ENCODE assay signal across 16 cellular contexts in the genomic region with DNA sequence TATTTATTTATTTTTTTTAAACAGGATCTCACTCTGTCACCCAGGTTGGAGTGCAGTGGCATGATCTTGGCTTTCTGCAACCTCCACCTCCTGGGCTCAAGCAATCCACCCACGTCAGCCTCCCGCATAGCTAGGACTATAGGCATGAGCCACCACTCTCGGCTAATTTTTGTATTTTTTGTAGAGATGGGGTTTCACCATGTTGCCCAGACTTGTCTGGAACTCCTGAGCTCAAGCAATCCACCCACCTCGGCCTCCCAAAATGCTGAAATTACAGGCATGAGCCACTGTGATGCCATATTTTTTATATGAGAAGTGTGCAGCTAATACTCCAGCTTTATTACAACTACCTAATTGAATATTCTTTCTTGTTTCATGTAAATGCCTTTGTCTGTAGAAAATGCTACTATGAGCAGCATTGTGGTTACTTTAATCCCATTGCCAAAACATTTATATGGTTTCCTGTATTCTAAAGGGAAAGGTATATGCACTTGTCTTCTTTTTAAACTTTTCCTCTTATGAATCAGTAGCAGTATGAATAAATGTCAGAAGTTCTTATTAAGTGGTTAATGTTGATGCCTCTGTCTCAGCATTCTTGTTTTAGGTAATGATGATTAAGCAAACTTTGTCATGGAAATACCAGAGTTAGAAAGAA. TPM values are rescaled to one million over a fixed set of nuclear protein-coding genes. Genes with fewer than 3 reads are reported as not detected.
A peak's percentile ranks its signal among the peaks of the same experiment; 100 is the strongest.
DNase-seq lines count a peak whose midpoint lies in the region; TF ChIP-seq lines count a peak whose summit lies in the region.
"Had no signal": no experiment of that assay in that cellular context is flagged by ENCODE, and none has a peak within 500 bp of the region (broad histone marks: within the 10 kb centered on the region; RNA-seq: fewer than 3 reads in every experiment).

No MANE protein-coding gene starts in this region.

- TF ChIP-seq CTCF in mammary epithelial cell (conservative IDR thresholded peaks at IDR 0.05 in 1 of 2, IDR thresholded peaks at IDR 0.05 in 1 of 2; ENCODE audit: extremely low read depth in 1 of 2, insufficient read depth in 1 of 2, low read depth in 1 of 2, low read length in 2 of 2) (no peak), breast epithelium (IDR thresholded peaks at IDR 0.05) (no peak)

- no peak overlapping the region for H3K4me3 ChIP-seq in mammary epithelial cell (replicated peaks in 1 of 3; ENCODE audit: insufficient read depth in 1 of 3, low read depth in 2 of 3, low read length in 3 of 3)
- no peak overlapping the region for H3K4me3 ChIP-seq in breast epithelium
- H3K4me3 ChIP-seq: A549; BLaER1 treated with 17β-estradiol and CSF1 and Interleukin-3, amounts not matched to agents 10 nM and 100 nM; GM12878; HAP-1 had no signal

- peak overlapping the region; percentile 67 for H3K27ac Mint-ChIP-seq in activated naive CD8-positive, alpha-beta T cell treated with anti-CD3 and anti-CD28 coated beads for 36 hours
- H3K27ac Mint-ChIP-seq in stimulated activated naive CD8-positive, alpha-beta T cell treated with anti-CD3 and anti-CD28 coated beads, Interleukin-15, Interleukin-2, amounts not matched to agents 100 ng/mL and 50 ng/mL, for 24 hours = peak overlapping the region; percentile 45

- H3K9me3 Mint-ChIP-seq in activated naive CD8-positive, alpha-beta T cell treated with anti-CD3 and anti-CD28 coated beads for 36 hours = no peaks in the 10 kb centered on the region
- no peaks in the 10 kb centered on the region for H3K9me3 Mint-ChIP-seq in stimulated activated naive CD8-positive, alpha-beta T cell treated with anti-CD3 and anti-CD28 coated beads, Interleukin-15, Interleukin-2, amounts not matched to agents 100 ng/mL and 50 ng/mL, for 24 hours

- BruUV-seq in mammary epithelial cell (replicated peaks; lab: Mats Ljungman, UMichigan) = no TSS peak

- no peaks in the 10 kb centered on the region for H3K36me3 Mint-ChIP-seq in activated naive CD8-positive, alpha-beta T cell treated with anti-CD3 and anti-CD28 coated beads for 36 hours
- H3K36me3 Mint-ChIP-seq in stimulated activated naive CD8-positive, alpha-beta T cell treated with anti-CD3 and anti-CD28 coated beads, Interleukin-15, Interleukin-2, amounts not matched to agents 100 ng/mL and 50 ng/mL, for 24 hours (ENCODE audit: low read depth) = no peaks in the 10 kb centered on the region

- H4K20me1 ChIP-seq in mammary epithelial cell (ENCODE audit: insufficient read depth, low read length) = no peaks in the 10 kb centered on the region
- H4K20me1 ChIP-seq: BLaER1 treated with 17β-estradiol and CSF1 and Interleukin-3, amounts not matched to agents 10 nM and 100 nM had no signal

- H3K4me1 ChIP-seq in mammary epithelial cell (ENCODE audit: insufficient read depth, low read length) = peaks cover 2% of the 10 kb centered on the region
- no peaks in the 10 kb centered on the region for H3K4me1 ChIP-seq in breast epithelium
- H3K4me1 ChIP-seq: A549, HAP-1 had no signal

- H3K9ac ChIP-seq in mammary epithelial cell (ENCODE audit: insufficient read depth, low read length) = no peak overlapping the region
- H3K9ac ChIP-seq: BLaER1 treated with 17β-estradiol and CSF1 and Interleukin-3, amounts not matched to agents 10 nM and 100 nM had no signal

- H3K4me3 Mint-ChIP-seq in activated naive CD8-positive, alpha-beta T cell treated with anti-CD3 and anti-CD28 coated beads for 36 hours = no peak overlapping the region
- no peak overlapping the region for H3K4me3 Mint-ChIP-seq in stimulated activated naive CD8-positive, alpha-beta T cell treated with anti-CD3 and anti-CD28 coated beads, Interleukin-15, Interleukin-2, amounts not matched to agents 100 ng/mL and 50 ng/mL, for 24 hours

- no peaks in the 10 kb centered on the region for H3K36me3 ChIP-seq in mammary epithelial cell (ENCODE audit: insufficient read depth, low read length)
- no peaks in the 10 kb centered on the region for H3K36me3 ChIP-seq in breast epithelium
- H3K36me3 ChIP-seq: BLaER1 treated with 17β-estradiol and CSF1 and Interleukin-3, amounts not matched to agents 10 nM and 100 nM; HAP-1 had no signal

- peaks cover 14% of the 10 kb centered on the region for H3K4me1 Mint-ChIP-seq in activated naive CD8-positive, alpha-beta T cell treated with anti-CD3 and anti-CD28 coated beads for 36 hours
- H3K4me1 Mint-ChIP-seq in stimulated activated naive CD8-positive, alpha-beta T cell treated with anti-CD3 and anti-CD28 coated beads, Interleukin-15, Interleukin-2, amounts not matched to agents 100 ng/mL and 50 ng/mL, for 24 hours (ENCODE audit: low read depth) = peaks cover 29% of the 10 kb centered on the region

- in situ Hi-C loops in mammary epithelial cell (cut with MboI; ENCODE audit: low sequenced_read_pairs in 2 of 2) = loop anchor here in 1 of 2 donors (25.0 kb wide), 1 partner anchor 576 kb away; no protein-coding TSS in a partner anchor

- H3K9me3 ChIP-seq in mammary epithelial cell (replicated peaks; ENCODE audit: insufficient read depth, low read length) (no peaks in the 10 kb centered on the region), breast epithelium (no peaks in the 10 kb centered on the region)
- H3K9me3 ChIP-seq: A549, HAP-1 had no signal

- peaks cover 42% of the 10 kb centered on the region for H3K27me3 Mint-ChIP-seq in activated naive CD8-positive, alpha-beta T cell treated with anti-CD3 and anti-CD28 coated beads for 36 hours
- peaks cover 59% of the 10 kb centered on the region for H3K27me3 Mint-ChIP-seq in stimulated activated naive CD8-positive, alpha-beta T cell treated with anti-CD3 and anti-CD28 coated beads, Interleukin-15, Interleukin-2, amounts not matched to agents 100 ng/mL and 50 ng/mL, for 24 hours

- WGBS in mammary epithelial cell (ENCODE audit: low coverage, missing lambda C conversion rate) = 34% methylated on average over 4 of the region's 4 CpGs

- H3K27ac ChIP-seq in mammary epithelial cell (ENCODE audit: insufficient read depth, low read depth, low read length) (no peak overlapping the region), breast epithelium (no peak overlapping the region)
- H3K27ac ChIP-seq: A549; BLaER1 treated with 17β-estradiol and CSF1 and Interleukin-3, amounts not matched to agents 10 nM and 100 nM had no signal

- no peak for TF ChIP-seq POLR2A in breast epithelium (IDR thresholded peaks at IDR 0.05)

- H3K79me2 ChIP-seq in mammary epithelial cell (ENCODE audit: insufficient read depth, low read length) = no peaks in the 10 kb centered on the region

- peak; percentile 32 to 55 for DNase-seq in activated CD4-positive, alpha-beta T cell treated with anti-CD3 and anti-CD28 coated beads, Interleukin-2, amount 50 U/mL, for 48 hours
- no peak for DNase-seq in activated CD4-positive, alpha-beta T cell treated with anti-CD3 and anti-CD28 coated beads, Interleukin-2, amount 50 U/mL, for 4 hours
- peak; percentile 62 for DNase-seq in mammary epithelial cell
- no peak for DNase-seq in breast epithelium (ENCODE audit: low spot score in 2 of 2)
- DNase-seq in activated naive CD8-positive, alpha-beta T cell treated with anti-CD3 and anti-CD28 coated beads for 36 hours = no peak
- no peak for DNase-seq in NCI-H1694 treated with DMSO at 0.1 percent for 48 hours (lab: John Stamatoyannopoulos, UW)
- DNase-seq: DMS79 treated with DMSO at 0.1 percent for 48 hours, NCI-H1048, NCI-H1436 treated with DMSO at 0.1 percent for 48 hours, NCI-H2081, NCI-H510A had no signal

- no peak overlapping the region for H3K4me2 ChIP-seq in mammary epithelial cell (ENCODE audit: insufficient read depth, low read depth, low read length)
- H3K4me2 ChIP-seq: A549; BLaER1 treated with 17β-estradiol and CSF1 and Interleukin-3, amounts not matched to agents 10 nM and 100 nM had no signal

- no peak overlapping the region for H2AFZ ChIP-seq in mammary epithelial cell (ENCODE audit: low read depth, low read length)

- dilution Hi-C loops in mammary epithelial cell (cut with HindIII; ENCODE audit: low sequenced_read_pairs) = no loop called here

- CTCF ChIA-PET in mammary epithelial cell (lab: Charles Lee; ENCODE audit: low non-redundant PET) = no interaction called here

- intact Hi-C loops in mammary epithelial cell (cut with micrococcal nuclease) = no loop called here
- intact Hi-C loops in breast epithelium (cut with DNase I; ENCODE audit: low total_unique reads) = no loop called here

- no peaks in the 10 kb centered on the region for H3K27me3 ChIP-seq in mammary epithelial cell (ENCODE audit: insufficient read depth, low read length)
- H3K27me3 ChIP-seq in breast epithelium = no peaks in the 10 kb centered on the region

RNA-seq across cellular contexts. Expression of gene BCL2L11, which starts 9.5 kb away (rescaled TPM):
- 1 to 10 TPM; 7.3 to 9.7 TPM for total RNA-seq in mammary epithelial cell
- 6.2 TPM for polyA plus RNA-seq in mammary epithelial cell
- 4.8 TPM for polyA minus RNA-seq in mammary epithelial cell
- 10 to 100 TPM; 42.6 to 67.3 (median 46.1) TPM for total RNA-seq in breast epithelium
- total RNA-seq in activated naive CD8-positive, alpha-beta T cell treated with anti-CD3 and anti-CD28 coated beads for 36 hours = 10 to 100 TPM; 19.9 TPM

Comparison
In these comparisons a context has a peak if more than half of its experiments do, and no peak if none do; other contexts are left out.
1. DNase-seq: peak in activated CD4-positive, alpha-beta T cell treated with anti-CD3 and anti-CD28 coated beads, Interleukin-2, amount 50 U/mL, for 48 hours (2 of 2) and mammary epithelial cell (single experiment); none in activated CD4-positive, alpha-beta T cell treated with anti-CD3 and anti-CD28 coated beads, Interleukin-2, amount 50 U/mL, for 4 hours (0 of 2), breast epithelium (0 of 2), activated naive CD8-positive, alpha-beta T cell treated with anti-CD3 and anti-CD28 coated beads for 36 hours (single experiment) and NCI-H1694 treated with DMSO at 0.1 percent for 48 hours (single experiment).